ENCODE assay signal across 1 cellular context in the genomic region with DNA sequence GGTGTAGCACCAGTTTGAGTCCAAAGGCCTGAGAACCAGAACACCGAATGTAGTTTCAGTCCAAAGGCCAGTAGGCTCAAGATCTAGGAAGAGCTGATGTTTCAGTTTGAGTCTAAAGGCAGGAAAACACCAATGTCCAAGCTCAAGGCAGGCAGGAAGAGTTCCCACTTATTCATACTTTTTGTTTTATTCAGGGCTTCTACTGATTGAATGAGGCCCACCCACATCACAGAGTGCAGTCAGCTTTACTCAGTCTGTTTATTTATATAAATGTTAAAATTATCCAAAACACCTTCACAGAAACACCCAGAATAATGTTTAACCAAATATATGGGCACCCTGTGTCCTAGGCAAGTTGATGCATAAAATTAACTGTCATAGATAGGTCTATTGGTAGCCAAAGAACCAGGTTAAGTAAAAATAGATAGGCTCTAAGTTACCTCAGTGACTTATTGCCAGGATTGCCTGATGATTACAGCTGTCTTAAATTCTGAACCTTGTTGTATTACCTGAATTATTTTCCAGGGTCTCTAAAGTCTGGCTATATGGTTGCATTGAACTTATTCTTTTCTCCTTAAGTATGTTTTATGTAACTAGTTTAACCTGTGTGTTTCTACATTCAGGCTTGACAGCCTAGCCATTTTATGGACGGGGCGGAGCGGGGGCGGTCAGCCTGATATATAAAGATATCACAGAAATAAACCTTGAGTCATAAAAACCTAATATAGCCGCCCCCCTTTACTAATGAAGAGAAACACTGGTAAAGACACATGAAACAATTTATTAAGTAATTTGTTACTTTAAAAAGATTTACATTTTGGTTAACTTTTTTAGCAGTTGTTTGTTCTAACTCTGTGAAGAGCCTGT.
TF ChIP-seq lines count a peak whose summit lies in the region.

No MANE protein-coding gene starts in this region.

TF ChIP-seq in K562, 482 proteins besides CTCF, POLR2A, EP300 and RAD21:
- TF ChIP-seq RBM25 (IDR thresholded peaks at IDR 0.05; ENCODE audit: low read depth, low read length, severe bottlenecking) (peak; percentile 64), EGR1 (conservative IDR thresholded peaks at IDR 0.05) (peak; percentile 81), ZNF134 (CRISPR knock-in tag; conservative IDR thresholded peaks at IDR 0.05) (peak; percentile 95), FOXJ3 (CRISPR knock-in tag; IDR thresholded peaks at IDR 0.05) (no peak), KAT2B (IDR thresholded peaks at IDR 0.05; ENCODE audit: low read depth, low read length) (no peak), THRA (IDR thresholded peaks at IDR 0.05) (no peak), MEF2A (IDR thresholded peaks at IDR 0.05; ENCODE audit: control insufficient read depth, low read depth, low read length) (0 out of 2 replicates have a peak, but pooled peaks have one; percentile 31), ZZZ3 (IDR thresholded peaks at IDR 0.05) (no peak), HMBOX1 (IDR thresholded peaks at IDR 0.05) (peak; percentile 72; the same call in 1 of the 2 replicates), DACH1 (IDR thresholded peaks at IDR 0.05; ENCODE audit: partially characterized antibody) (peak; percentile 5)
